Comparison of ENCODE assay signal across 30 cellular contexts in genomic region chr9:86818636-86819035, GRCh38.
"Had no signal": no experiment of that assay in that cellular context is flagged by ENCODE, and none has a peak within 500 bp of the region (broad histone marks: within the 10 kb centered on the region; RNA-seq: fewer than 3 reads in every experiment).

No MANE protein-coding gene starts in this region.

- H3K4me3 ChIP-seq: adrenal gland, body of pancreas, breast epithelium had no signal

- H3K27ac ChIP-seq: adrenal gland, body of pancreas, brain microvascular endothelial cell, breast epithelium, VCaP had no signal

- DNase-seq: activated B cell treated with CpG ODN at 0.5 μM for 24 hours; activated CD4-positive, alpha-beta memory T cell treated with anti-CD3 and anti-CD28 coated beads for 36 hours; activated CD4-positive, alpha-beta T cell treated with anti-CD3 and anti-CD28 coated beads for 4 hours; activated CD4-positive, alpha-beta T cell treated with anti-CD3 and anti-CD28 coated beads, Interleukin-2, amount 10 ng/mL, durations not matched to agents 24 days and 14 days; activated CD4-positive, alpha-beta T cell treated with anti-CD3 and anti-CD28 coated beads, Interleukin-2, amount 50 U/mL, for 1 hour; activated CD4-positive, alpha-beta T cell treated with anti-CD3 and anti-CD28 coated beads, Interleukin-2, amount 50 U/mL, for 4 hours; activated CD4-positive, CD25-positive, alpha-beta regulatory T cell treated with anti-CD3 and anti-CD28 coated beads, Interleukin-2, amount 50 U/mL, for 72 hours; activated CD8-positive, alpha-beta memory T cell treated with anti-CD3 and anti-CD28 coated beads, Interleukin-2, amount 50 U/mL, for 4 hours; activated CD8-positive, alpha-beta T cell treated with anti-CD3 and anti-CD28 coated beads for 36 hours; activated effector memory CD4-positive, alpha-beta T cell treated with anti-CD3 and anti-CD28 coated beads, Interleukin-2, amount 50 U/mL, for 16 hours; activated gamma-delta T cell treated with Interleukin-2 at 50 U/mL for 16 hours; activated naive CD4-positive, alpha-beta T cell; activated naive CD4-positive, alpha-beta T cell treated with anti-CD3 and anti-CD28 coated beads for 36 hours; activated naive CD4-positive, alpha-beta T cell treated with anti-CD3 and anti-CD28 coated beads, Interleukin-2, amount 50 U/mL, for 16 hours; activated naive CD8-positive, alpha-beta T cell treated with anti-CD3 and anti-CD28 coated beads for 36 hours; activated T-cell treated with anti-CD3 and anti-CD28 coated beads for 4 hours; activated T-cell treated with anti-CD3 and anti-CD28 coated beads, Interleukin-2, amount 50 U/mL, for 1 hour; activated T-cell treated with anti-CD3 and anti-CD28 coated beads, Interleukin-2, amount 50 U/mL, for 4 hours; activated T-cell treated with anti-CD3 and anti-CD28 coated beads, Interleukin-2, amount 50 U/mL, for 72 hours; adrenal gland; amniotic stem cell; aorta; body of pancreas; brain microvascular endothelial cell; SW 1271; T-helper 1 cell; T-helper 2 cell; T-helper 9 cell had no signal

- H3K4me1 ChIP-seq: adrenal gland, body of pancreas, breast epithelium had no signal

- H3K36me3 ChIP-seq: adrenal gland, brain microvascular endothelial cell, breast epithelium had no signal

- H3K9me3 ChIP-seq: adrenal gland had no signal

- H3K27me3 ChIP-seq: adrenal gland, body of pancreas, brain microvascular endothelial cell, breast epithelium had no signal
